8 cellular contexts compared by ENCODE assay signal in the genomic region with DNA sequence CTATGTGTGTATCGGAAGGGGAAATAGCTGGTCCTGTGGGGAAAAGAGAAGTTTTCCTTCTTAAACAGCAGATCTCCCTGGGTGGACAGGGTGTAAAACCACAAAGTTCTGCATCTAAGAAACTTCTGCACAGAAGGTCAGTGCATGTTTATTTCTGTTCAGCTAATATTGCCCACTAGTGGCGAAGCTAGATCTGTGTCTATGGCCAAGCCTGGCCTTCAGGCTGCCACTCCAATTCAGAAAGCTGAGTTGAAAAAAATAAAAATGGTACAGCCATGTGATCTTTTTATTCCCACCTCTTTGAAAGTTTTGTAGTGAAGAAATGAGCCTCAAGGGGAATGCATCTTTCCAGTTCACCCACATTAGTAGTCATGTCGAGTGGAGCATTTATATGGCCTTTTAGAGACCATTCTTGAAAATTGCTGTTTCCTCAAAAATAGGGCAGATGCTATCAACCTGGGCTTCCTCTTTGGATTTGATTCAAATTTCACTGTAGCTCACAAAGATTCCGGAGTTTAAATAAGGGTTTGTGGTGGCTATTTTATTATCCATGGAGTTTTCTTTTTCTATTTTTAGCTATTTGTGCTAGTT.
DNase-seq lines count a peak whose midpoint lies in the region; ATAC-seq and TF ChIP-seq lines count a peak whose summit lies in the region.

No MANE protein-coding gene starts in this region.

- no peaks in the 10 kb centered on the region for H3K36me3 Mint-ChIP-seq in activated T-cell treated with anti-CD3 and anti-CD28 coated beads, Interleukin-2, amount 50 U/mL, for 24 hours (ENCODE audit: low read depth)

- H3K4me3 Mint-ChIP-seq in activated T-cell treated with anti-CD3 and anti-CD28 coated beads, Interleukin-2, amount 50 U/mL, for 24 hours: no peak overlapping the region

- peak; percentile 71 for ATAC-seq in HG03520 (IDR thresholded peaks at IDR 0.05; ENCODE audit: unreplicated experiment)
- ATAC-seq in esophagus mucosa: no peak
- no peak for ATAC-seq in HG02610 (IDR thresholded peaks at IDR 0.05; ENCODE audit: unreplicated experiment)

- TF ChIP-seq CTCF in VCaP (conservative IDR thresholded peaks at IDR 0.05): peak; percentile 73

- no peaks in the 10 kb centered on the region for H3K27me3 Mint-ChIP-seq in activated T-cell treated with anti-CD3 and anti-CD28 coated beads, Interleukin-2, amount 50 U/mL, for 24 hours

- H3K9me3 Mint-ChIP-seq in activated T-cell treated with anti-CD3 and anti-CD28 coated beads, Interleukin-2, amount 50 U/mL, for 24 hours: no peaks in the 10 kb centered on the region

- no peak overlapping the region for H3K27ac ChIP-seq in VCaP

- H3K27ac Mint-ChIP-seq in activated T-cell treated with anti-CD3 and anti-CD28 coated beads, Interleukin-2, amount 50 U/mL, for 24 hours: no peak overlapping the region

- peak; percentile 1 for DNase-seq in NCI-H146 (lab: John Stamatoyannopoulos, UW)
- DNase-seq in NCI-H146 treated with DMSO at 0.1 percent for 48 hours (lab: John Stamatoyannopoulos, UW; ENCODE audit: unreplicated experiment): no peak
- DNase-seq in kidney glomerular epithelial cell (lab: John Stamatoyannopoulos, UW): peak; percentile 31
- no peak for DNase-seq in activated T-cell treated with anti-CD3 and anti-CD28 coated beads, Interleukin-2, amount 50 U/mL, for 24 hours

- no peaks in the 10 kb centered on the region for H3K4me1 Mint-ChIP-seq in activated T-cell treated with anti-CD3 and anti-CD28 coated beads, Interleukin-2, amount 50 U/mL, for 24 hours (ENCODE audit: low read depth)

Comparison
In these comparisons a context has a peak if more than half of its experiments do, and no peak if none do; other contexts are left out.
1. DNase-seq: peak in NCI-H146 (single experiment) and kidney glomerular epithelial cell (single experiment); none in NCI-H146 treated with DMSO at 0.1 percent for 48 hours (single experiment) and activated T-cell treated with anti-CD3 and anti-CD28 coated beads, Interleukin-2, amount 50 U/mL, for 24 hours (single experiment).